Comparison of ENCODE assay signal across 8 cellular contexts in the genomic region with DNA sequence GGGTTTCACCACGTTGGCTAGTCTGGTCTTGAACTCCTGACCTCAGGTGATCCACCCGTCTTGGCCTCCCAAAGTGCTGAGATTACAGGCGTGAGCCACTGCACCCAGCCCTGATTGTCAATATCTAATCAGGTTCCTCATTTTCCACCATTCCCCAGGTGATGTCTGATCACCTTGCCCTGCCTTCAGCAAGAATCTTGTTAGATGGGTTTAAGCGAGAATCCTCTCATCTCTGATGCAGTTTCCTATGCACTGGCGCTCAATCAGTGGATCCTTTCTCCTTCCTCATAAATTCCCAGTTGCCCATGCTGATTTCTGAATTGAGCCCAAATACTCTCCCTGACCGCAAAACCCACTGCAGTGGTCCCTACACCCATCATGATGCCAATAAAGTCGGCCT. TPM values are rescaled to one million over a fixed set of nuclear protein-coding genes. Genes with fewer than 3 reads are reported as not detected.
DNase-seq lines count a peak whose midpoint lies in the region; ATAC-seq and TF ChIP-seq lines count a peak whose summit lies in the region.

No MANE protein-coding gene starts in this region.

- TF ChIP-seq CTCF in heart right ventricle (IDR thresholded peaks at IDR 0.05): no peak
- no peak for TF ChIP-seq CTCF in brain (conservative IDR thresholded peaks at IDR 0.05)
- TF ChIP-seq CTCF in upper lobe of left lung (IDR thresholded peaks at IDR 0.05): no peak

- H2BK12ac ChIP-seq in mesenchymal stem cell (ENCODE audit: low read length in 2 of 2): no peak overlapping the region

- no peak overlapping the region for H2BK120ac ChIP-seq in mesenchymal stem cell (ENCODE audit: low read depth, low read length)

- no peak overlapping the region for H4K91ac ChIP-seq in mesenchymal stem cell (ENCODE audit: low read length)

- TF ChIP-seq POLR2A in upper lobe of left lung (IDR thresholded peaks at IDR 0.05): no peak

- H3K27ac Mint-ChIP-seq in brain: peak overlapping the region; percentile 23 to 98 (median 91)

- ATAC-seq in heart right ventricle: no peak
- ATAC-seq in upper lobe of left lung (ENCODE audit: low FRiP score in 2 of 2): no peak
- ATAC-seq in HG03196 (IDR thresholded peaks at IDR 0.05; ENCODE audit: unreplicated experiment): no peak

- no peak for DNase-seq in heart right ventricle
- DNase-seq in cardiac septum (ENCODE audit: low spot score): no peak
- no peak for DNase-seq in mesenchymal stem cell
- no peak for DNase-seq in upper lobe of left lung
- DNase-seq in hippocampal formation (lab: John Stamatoyannopoulos, UW): no peak
- DNase-seq in EL: no peak

- peak overlapping the region; percentile 96 for H3K9ac ChIP-seq in mesenchymal stem cell (ENCODE audit: low read length)

- H3K4me3 Mint-ChIP-seq in brain: peak overlapping the region; percentile 78 to 94 (median 91)

- H3K4me2 ChIP-seq in mesenchymal stem cell (ENCODE audit: low read length, poor library complexity, severe bottlenecking): peak overlapping the region; percentile 95

- H3K36me3 ChIP-seq in heart right ventricle: peaks cover 0 to 5% (median 0%) of the 10 kb centered on the region in 9 donors
- H3K36me3 ChIP-seq in mesenchymal stem cell (ENCODE audit: control insufficient read depth in 1 of 2, insufficient read depth in 2 of 2, low read depth in 1 of 2, low read length in 2 of 2): peaks cover 0 to 4% of the 10 kb centered on the region in 2 experiments
- H3K36me3 ChIP-seq in upper lobe of left lung: peaks cover 0 to 3% (median 0%) of the 10 kb centered on the region in 4 donors

- 55 to 61% methylated on average over 7 of the region's 7 CpGs for WGBS in heart right ventricle, 2 donors
- 78% methylated on average over 7 of the region's 7 CpGs for WGBS in mesenchymal stem cell
- WGBS in upper lobe of left lung, 2 donors: 38 to 48% methylated on average over 7 of the region's 7 CpGs

- H3K79me1 ChIP-seq in mesenchymal stem cell (replicated peaks; ENCODE audit: low read length, poor library complexity, severe bottlenecking): peaks cover 6% of the 10 kb centered on the region

- intact Hi-C loops in heart right ventricle (cut with DNase I): loop anchor here in 5 of 10 donors (1.0 to 10.0 kb wide), 7 partner anchors 14 to 376 kb away; partner anchors contain the start of genes CHADL (in 1 of the 5), POLR3H (in 1 of the 5), RANGAP1 (in 1 of the 5) and TEF (in 1 of the 5)
- intact Hi-C loops in cardiac septum (cut with DNase I): loop anchor here (2.0 to 5.0 kb wide), 2 partner anchors 14 to 208 kb away; partner anchors contain the start of genes EP300 and RANGAP1

- peaks cover 0 to 26% (median 20%) of the 10 kb centered on the region in 9 donors for H3K4me1 ChIP-seq in heart right ventricle
- peaks cover 13% of the 10 kb centered on the region for H3K4me1 ChIP-seq in mesenchymal stem cell (ENCODE audit: control insufficient read depth, insufficient read depth, low read depth, low read length)
- peaks cover 14 to 38% (median 18%) of the 10 kb centered on the region in 4 donors for H3K4me1 ChIP-seq in upper lobe of left lung

- peak overlapping the region; percentile 3 for H2AK5ac ChIP-seq in mesenchymal stem cell (ENCODE audit: low read length, severe bottlenecking)

- TF ChIP-seq EP300 in upper lobe of left lung (IDR thresholded peaks at IDR 0.05): no peak

- no peak overlapping the region for H3K14ac ChIP-seq in mesenchymal stem cell (ENCODE audit: low read length in 2 of 2)

- peaks cover 8% of the 10 kb centered on the region for H3K36me3 Mint-ChIP-seq in brain

- no peak overlapping the region for H2BK15ac ChIP-seq in mesenchymal stem cell (ENCODE audit: low read depth, poor library complexity, severe bottlenecking)

- no peak overlapping the region for H2BK5ac ChIP-seq in mesenchymal stem cell (ENCODE audit: low read depth, low read length, poor library complexity, severe bottlenecking)

- H3K27me3 ChIP-seq in heart right ventricle (no peaks in the 10 kb centered on the region), mesenchymal stem cell (ENCODE audit: control insufficient read depth in 1 of 2, insufficient read depth in 1 of 2, low read length in 2 of 2) (no peaks in the 10 kb centered on the region), upper lobe of left lung (no peaks in the 10 kb centered on the region)

- H3K4me3 ChIP-seq in heart right ventricle (peak overlapping the region in 8 of 10 donors; percentile 77 to 100 (median 86)), mesenchymal stem cell (ENCODE audit: insufficient read depth in 1 of 2, low read depth in 1 of 2, low read length in 2 of 2) (peak overlapping the region in 1 of 2 experiments; percentile 84), upper lobe of left lung (peak overlapping the region in 3 of 4 donors; percentile 81 to 96 (median 90))

- no peak overlapping the region for H3K4ac ChIP-seq in mesenchymal stem cell (ENCODE audit: low read depth in 1 of 2, low read length in 2 of 2)

- peaks cover 26% of the 10 kb centered on the region for H3K4me1 Mint-ChIP-seq in brain

- H3K9me3 ChIP-seq in heart right ventricle (no peaks in the 10 kb centered on the region), mesenchymal stem cell (ENCODE audit: control insufficient read depth, low read length) (no peaks in the 10 kb centered on the region), upper lobe of left lung (no peaks in the 10 kb centered on the region)

- no peak overlapping the region for H4K8ac ChIP-seq in mesenchymal stem cell (ENCODE audit: low read length)

- H2AFZ ChIP-seq in mesenchymal stem cell (ENCODE audit: low read depth, low read length): no peak overlapping the region

- no peak overlapping the region for H3K18ac ChIP-seq in mesenchymal stem cell (ENCODE audit: low read depth in 1 of 2, low read length in 2 of 2)

- H3K27ac ChIP-seq in heart right ventricle: peak overlapping the region in 8 of 10 donors; percentile 74 to 96 (median 91)
- no peak overlapping the region for H3K27ac ChIP-seq in mesenchymal stem cell (ENCODE audit: low read length, poor library complexity, severe bottlenecking)
- H3K27ac ChIP-seq in upper lobe of left lung: peak overlapping the region; percentile 86 to 96 (median 88)

- no peaks in the 10 kb centered on the region for H3K9me3 Mint-ChIP-seq in brain

- H3K27me3 Mint-ChIP-seq in brain: peaks cover 7% of the 10 kb centered on the region

- H3K23ac ChIP-seq in mesenchymal stem cell (ENCODE audit: low read length in 2 of 2): no peak overlapping the region

RNA-seq across cellular contexts. Expression of gene ZC3H7B, which starts 0.7 kb away (rescaled TPM):
- 10 to 100 TPM; 31.7 to 51.5 (median 36.7) TPM for total RNA-seq in heart right ventricle
- polyA plus RNA-seq in heart right ventricle: 10 to 100 TPM; 21.4 to 23.0 TPM
- 37.2 TPM for total RNA-seq in cardiac septum
- 80.8 TPM for polyA plus RNA-seq in brain (ENCODE audit: insufficient read depth, low read depth, low replicate concordance)
- 47.1 TPM for polyA plus RNA-seq in mesenchymal stem cell (2013, experiment 1 of 2)
- 47.2 TPM for polyA plus RNA-seq in mesenchymal stem cell (2013, experiment 2 of 2)
- 10 to 100 TPM; 48.2 to 67.4 (median 56.9) TPM for total RNA-seq in upper lobe of left lung

RNA-seq across cellular contexts. Expression of gene RANGAP1, which starts 14.7 kb away (rescaled TPM):
- 10 to 100 TPM; 26.5 to 53.8 (median 31.4) TPM for total RNA-seq in heart right ventricle
- 10 to 100 TPM; 23.2 to 90.3 TPM for polyA plus RNA-seq in heart right ventricle
- total RNA-seq in cardiac septum: 32.8 TPM
- polyA plus RNA-seq in brain (ENCODE audit: insufficient read depth, low read depth, low replicate concordance): 160 TPM
- polyA plus RNA-seq in mesenchymal stem cell (2013, experiment 1 of 2): 28.1 TPM
- polyA plus RNA-seq in mesenchymal stem cell (2013, experiment 2 of 2): 27.9 TPM
- total RNA-seq in upper lobe of left lung: 10 to 100 TPM; 27.0 to 60.8 (median 52.4) TPM

RNA-seq across cellular contexts. Expression of gene CHADL, which starts 59.9 kb away (rescaled TPM):
- 10 to 100 TPM in 5 of 10 donors, 1 to 10 TPM in 5; 7.2 to 33.2 (median 10.6) TPM for total RNA-seq in heart right ventricle
- 10 to 100 TPM in 1 of 2 donors, 1 to 10 TPM in 1; 4.5 to 46.6 TPM for polyA plus RNA-seq in heart right ventricle
- total RNA-seq in cardiac septum: 2.9 TPM
- 36.5 TPM for polyA plus RNA-seq in brain (ENCODE audit: insufficient read depth, low read depth, low replicate concordance)
- polyA plus RNA-seq in mesenchymal stem cell (2013, experiment 1 of 2): 0.22 TPM
- polyA plus RNA-seq in mesenchymal stem cell (2013, experiment 2 of 2): 0.22 TPM
- 10 to 100 TPM in 1 of 6 donors, 1 to 10 TPM in 5; 2.0 to 12.6 (median 4.4) TPM for total RNA-seq in upper lobe of left lung
